In the genomic region with DNA sequence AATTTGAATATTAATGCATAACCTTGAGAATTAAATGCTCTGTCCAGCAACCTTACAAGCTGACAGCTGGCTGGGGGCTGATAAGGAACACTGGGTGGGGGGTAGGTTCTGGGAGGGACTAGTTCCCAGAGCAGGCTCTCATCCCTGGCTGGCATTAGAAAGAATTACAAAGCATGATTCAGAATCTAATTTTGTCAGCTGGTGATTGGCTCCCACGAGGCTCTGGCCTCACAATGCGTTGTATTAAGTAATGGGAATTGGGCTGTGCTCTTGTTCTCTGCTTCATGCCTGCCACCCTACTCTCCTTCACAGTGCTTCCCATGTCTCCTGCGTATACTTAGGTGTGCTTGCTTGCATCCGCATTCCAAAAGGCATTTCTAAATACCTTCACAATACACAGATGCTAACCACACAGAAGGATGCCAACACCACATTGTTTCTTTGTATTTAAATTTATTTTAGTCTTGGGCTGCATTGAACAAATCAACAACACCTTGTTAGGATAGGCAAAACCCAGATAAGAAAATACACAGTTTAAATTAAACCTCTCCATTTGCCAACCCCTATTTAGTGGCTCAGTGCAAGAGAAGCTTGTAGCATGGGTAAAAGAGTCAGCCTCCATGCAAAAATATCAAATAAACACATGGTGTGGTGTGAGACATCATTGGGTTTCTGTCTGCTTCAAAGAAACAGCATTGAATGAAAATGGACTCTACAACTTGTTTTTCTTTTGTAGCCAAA, we compare ENCODE assay signal across 19 cellular contexts.
DNase-seq lines count a peak whose midpoint lies in the region; ATAC-seq, FAIRE-seq and TF ChIP-seq lines count a peak whose summit lies in the region.
"Had no signal": no experiment of that assay in that cellular context is flagged by ENCODE, and none has a peak within 500 bp of the region (broad histone marks: within the 10 kb centered on the region; RNA-seq: fewer than 3 reads in every experiment).

No MANE protein-coding gene starts in this region.

- intact Hi-C loops in psoas muscle (cut with DNase I) = no loop called here
- intact Hi-C loops in activated CD4-positive, alpha-beta T cell treated with anti-CD3 and anti-CD28 coated beads for 36 hours (cut with DNase I, micrococcal nuclease) = no loop called here

- no peaks in the 10 kb centered on the region for H3K36me3 ChIP-seq in bronchial epithelial cell (ENCODE audit: control insufficient read depth, insufficient read depth, low read length)
- no peaks in the 10 kb centered on the region for H3K36me3 ChIP-seq in cardiac muscle cell
- no peaks in the 10 kb centered on the region for H3K36me3 ChIP-seq in psoas muscle (ENCODE audit: insufficient read depth in 1 of 2, low read depth in 1 of 2)
- H3K36me3 ChIP-seq: SJSA1 had no signal

- H3K4me1 ChIP-seq in cardiac muscle cell (ENCODE audit: low read depth) = peaks cover 5% of the 10 kb centered on the region
- peaks cover 5% of the 10 kb centered on the region for H3K4me1 ChIP-seq in psoas muscle

- H3K4me3 ChIP-seq in bronchial epithelial cell (ENCODE audit: low read depth, low read length) (no peak overlapping the region), cardiac muscle cell (no peak overlapping the region), psoas muscle (no peak overlapping the region)
- H3K4me3 ChIP-seq: SJSA1 had no signal

- H3K27me3 ChIP-seq in bronchial epithelial cell (ENCODE audit: control insufficient read depth, insufficient read depth, low read length) (no peaks in the 10 kb centered on the region), cardiac muscle cell (no peaks in the 10 kb centered on the region), psoas muscle (ENCODE audit: insufficient read depth in 3 of 3, low read length in 2 of 3) (no peaks in the 10 kb centered on the region)
- H3K27me3 ChIP-seq: SJSA1 had no signal

- no peak overlapping the region for H3K4me3 Mint-ChIP-seq in activated CD4-positive, alpha-beta T cell treated with anti-CD3 and anti-CD28 coated beads for 36 hours
- H3K4me3 Mint-ChIP-seq: activated CD4-positive, alpha-beta memory T cell treated with anti-CD3 and anti-CD28 coated beads, Interleukin-2, amount 10 ng/mL, durations not matched to agents 7 days and 5 days; activated naive CD8-positive, alpha-beta T cell treated with anti-CD3 and anti-CD28 coated beads, Interleukin-2, amount 10 ng/mL, durations not matched to agents 7 days and 5 days; activated T-cell treated with anti-CD3 and anti-CD28 coated beads, Interleukin-2, amount 50 U/mL, for 4 hours; CD8-positive, alpha-beta memory T cell; neural crest cell had no signal

- ATAC-seq in psoas muscle = peak; percentile 87 to 99 (median 96)
- no peak for ATAC-seq in activated CD4-positive, alpha-beta T cell treated with anti-CD3 and anti-CD28 coated beads for 36 hours
- ATAC-seq in HG02588 (IDR thresholded peaks at IDR 0.05; ENCODE audit: unreplicated experiment) = no peak
- ATAC-seq: activated T-cell treated with anti-CD3 and anti-CD28 coated beads, Interleukin-2, amount 50 U/mL, for 4 hours had no signal

- WGBS in psoas muscle, 3 donors = 24 to 37% (median 36%) methylated on average over 4 of the region's 4 CpGs

- H3K4me1 Mint-ChIP-seq in activated CD4-positive, alpha-beta T cell treated with anti-CD3 and anti-CD28 coated beads for 36 hours = no peaks in the 10 kb centered on the region
- H3K4me1 Mint-ChIP-seq: activated CD4-positive, alpha-beta memory T cell treated with anti-CD3 and anti-CD28 coated beads, Interleukin-2, amount 10 ng/mL, durations not matched to agents 7 days and 5 days; activated naive CD8-positive, alpha-beta T cell treated with anti-CD3 and anti-CD28 coated beads, Interleukin-2, amount 10 ng/mL, durations not matched to agents 7 days and 5 days; CD8-positive, alpha-beta memory T cell had no signal

- CTCF ChIA-PET in activated CD4-positive, alpha-beta T cell treated with anti-CD3 and anti-CD28 coated beads for 36 hours (lab: Charles Lee) = no interaction called here

- peak; percentile 78 for DNase-seq in NCI-H82 (lab: John Stamatoyannopoulos, UW)
- DNase-seq in bronchial epithelial cell (ENCODE audit: low read depth) = peak; percentile 90
- peak; percentile 21 to 66 for DNase-seq in cardiac muscle cell (ENCODE audit: low read depth in 1 of 2, low spot score in 1 of 2)
- no peak for DNase-seq in psoas muscle
- no peak for DNase-seq in activated CD4-positive, alpha-beta T cell treated with anti-CD3 and anti-CD28 coated beads for 36 hours
- no peak for DNase-seq in AML-193 (lab: John Stamatoyannopoulos, UW)
- no peak for DNase-seq in activated effector memory CD4-positive, alpha-beta T cell treated with anti-CD3 and anti-CD28 coated beads, Interleukin-2, amount 50 U/mL, for 16 hours
- DNase-seq: activated CD4-positive, alpha-beta memory T cell treated with anti-CD3 and anti-CD28 coated beads, Interleukin-2, amount 10 ng/mL, durations not matched to agents 7 days and 5 days; activated naive CD8-positive, alpha-beta T cell treated with anti-CD3 and anti-CD28 coated beads, Interleukin-2, amount 10 ng/mL, durations not matched to agents 7 days and 5 days; activated T-cell treated with anti-CD3 and anti-CD28 coated beads, Interleukin-2, amount 50 U/mL, for 4 hours; CD8-positive, alpha-beta memory T cell; GOT3; mesenchymal stem cell; NCI-H1694; NCI-H446 treated with DMSO at 0.1 percent for 48 hours had no signal

- H3K9me3 Mint-ChIP-seq in activated CD4-positive, alpha-beta T cell treated with anti-CD3 and anti-CD28 coated beads for 36 hours (ENCODE audit: low read depth) = peaks cover 3% of the 10 kb centered on the region
- H3K9me3 Mint-ChIP-seq: activated CD4-positive, alpha-beta memory T cell treated with anti-CD3 and anti-CD28 coated beads, Interleukin-2, amount 10 ng/mL, durations not matched to agents 7 days and 5 days had no signal

- H3K9me3 ChIP-seq in cardiac muscle cell (ENCODE audit: low read depth) = no peaks in the 10 kb centered on the region
- H3K9me3 ChIP-seq in psoas muscle = no peaks in the 10 kb centered on the region
- H3K9me3 ChIP-seq: SJSA1 had no signal

- H3K27ac Mint-ChIP-seq in activated CD4-positive, alpha-beta T cell treated with anti-CD3 and anti-CD28 coated beads for 36 hours = no peak overlapping the region
- H3K27ac Mint-ChIP-seq: activated CD4-positive, alpha-beta memory T cell treated with anti-CD3 and anti-CD28 coated beads, Interleukin-2, amount 10 ng/mL, durations not matched to agents 7 days and 5 days; activated naive CD8-positive, alpha-beta T cell treated with anti-CD3 and anti-CD28 coated beads, Interleukin-2, amount 10 ng/mL, durations not matched to agents 7 days and 5 days; CD8-positive, alpha-beta memory T cell had no signal

- TF ChIP-seq CTCF in bronchial epithelial cell (IDR thresholded peaks at IDR 0.05; ENCODE audit: insufficient read depth, low read length, severe bottlenecking) = no peak
- TF ChIP-seq CTCF in cardiac muscle cell (IDR thresholded peaks at IDR 0.05; ENCODE audit: low read depth, low read length) = no peak
- TF ChIP-seq CTCF in psoas muscle (IDR thresholded peaks at IDR 0.05) = no peak

- H3K27ac ChIP-seq in cardiac muscle cell (no peak overlapping the region), psoas muscle (peak overlapping the region; percentile 25)
- H3K27ac ChIP-seq: SJSA1 had no signal

- FAIRE-seq in bronchial epithelial cell (lab: Jason Lieb, UNC) = no peak
- FAIRE-seq: HTR-8/SVneo had no signal

- H3K36me3 Mint-ChIP-seq in activated CD4-positive, alpha-beta T cell treated with anti-CD3 and anti-CD28 coated beads for 36 hours (ENCODE audit: low read depth) = no peaks in the 10 kb centered on the region
- H3K36me3 Mint-ChIP-seq: activated naive CD8-positive, alpha-beta T cell treated with anti-CD3 and anti-CD28 coated beads, Interleukin-2, amount 10 ng/mL, durations not matched to agents 7 days and 5 days; CD8-positive, alpha-beta memory T cell had no signal

- POLR2A ChIA-PET in activated CD4-positive, alpha-beta T cell treated with anti-CD3 and anti-CD28 coated beads for 36 hours (lab: Charles Lee) = no interaction called here

- no peaks in the 10 kb centered on the region for H3K27me3 Mint-ChIP-seq in activated CD4-positive, alpha-beta T cell treated with anti-CD3 and anti-CD28 coated beads for 36 hours
- H3K27me3 Mint-ChIP-seq: activated CD4-positive, alpha-beta memory T cell treated with anti-CD3 and anti-CD28 coated beads, Interleukin-2, amount 10 ng/mL, durations not matched to agents 7 days and 5 days; activated naive CD8-positive, alpha-beta T cell treated with anti-CD3 and anti-CD28 coated beads, Interleukin-2, amount 10 ng/mL, durations not matched to agents 7 days and 5 days; CD8-positive, alpha-beta memory T cell had no signal

Comparison
In these comparisons a context has a peak if more than half of its experiments do, and no peak if none do; other contexts are left out.
1. DNase-seq: peak in NCI-H82 (single experiment), bronchial epithelial cell (single experiment) and cardiac muscle cell (2 of 2); none in psoas muscle (0 of 2), activated CD4-positive, alpha-beta T cell treated with anti-CD3 and anti-CD28 coated beads for 36 hours (single experiment), AML-193 (0 of 2) and activated effector memory CD4-positive, alpha-beta T cell treated with anti-CD3 and anti-CD28 coated beads, Interleukin-2, amount 50 U/mL, for 16 hours (single experiment).
2. ATAC-seq: peak in psoas muscle (4 of 4); none in activated CD4-positive, alpha-beta T cell treated with anti-CD3 and anti-CD28 coated beads for 36 hours (single experiment) and HG02588 (single experiment).